ENCODE assay signal across 1 cellular context in the genomic region with DNA sequence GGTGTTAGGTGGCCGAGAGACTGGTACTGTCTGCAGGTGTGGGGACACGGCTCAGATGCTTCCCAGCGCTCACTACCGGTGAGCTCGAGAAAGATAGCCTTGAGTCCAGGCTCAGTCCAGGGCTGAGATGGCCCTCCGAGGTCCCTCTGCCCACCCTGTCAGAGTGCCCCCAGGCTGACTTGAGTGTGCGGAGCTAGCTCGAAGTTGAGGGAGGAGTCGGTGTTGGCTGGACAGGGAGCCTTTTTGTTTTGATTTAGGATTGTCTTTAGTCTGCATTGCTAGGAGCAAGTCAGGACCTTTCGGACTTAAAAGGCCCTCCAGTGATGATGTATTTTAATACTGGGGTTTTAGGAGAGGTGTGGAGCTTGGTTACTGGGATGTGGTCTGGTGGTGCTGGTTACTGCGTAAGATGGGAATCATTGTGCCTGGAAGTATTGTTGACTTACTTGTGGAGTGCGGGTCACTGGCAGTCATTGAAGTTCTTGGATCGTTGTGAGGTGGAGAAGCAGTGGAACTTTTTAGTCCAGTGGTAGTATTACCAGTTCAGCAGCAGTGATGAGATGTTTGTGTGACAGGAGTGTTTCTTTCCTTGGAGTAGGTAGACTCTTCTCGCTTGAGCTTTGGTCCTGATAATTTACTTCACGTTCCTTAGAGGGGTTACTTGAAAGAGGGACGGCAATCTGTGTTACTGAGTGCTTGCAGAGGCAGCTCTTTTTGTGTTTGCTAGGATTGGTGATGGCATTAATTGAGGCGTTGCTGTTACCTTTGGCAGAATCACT.
TF ChIP-seq lines count a peak whose summit lies in the region.

No MANE protein-coding gene starts in this region.

TF ChIP-seq in K562, 482 proteins besides CTCF, POLR2A, EP300 and RAD21 (continued from another document):
- TF ChIP-seq, protein P1, sequence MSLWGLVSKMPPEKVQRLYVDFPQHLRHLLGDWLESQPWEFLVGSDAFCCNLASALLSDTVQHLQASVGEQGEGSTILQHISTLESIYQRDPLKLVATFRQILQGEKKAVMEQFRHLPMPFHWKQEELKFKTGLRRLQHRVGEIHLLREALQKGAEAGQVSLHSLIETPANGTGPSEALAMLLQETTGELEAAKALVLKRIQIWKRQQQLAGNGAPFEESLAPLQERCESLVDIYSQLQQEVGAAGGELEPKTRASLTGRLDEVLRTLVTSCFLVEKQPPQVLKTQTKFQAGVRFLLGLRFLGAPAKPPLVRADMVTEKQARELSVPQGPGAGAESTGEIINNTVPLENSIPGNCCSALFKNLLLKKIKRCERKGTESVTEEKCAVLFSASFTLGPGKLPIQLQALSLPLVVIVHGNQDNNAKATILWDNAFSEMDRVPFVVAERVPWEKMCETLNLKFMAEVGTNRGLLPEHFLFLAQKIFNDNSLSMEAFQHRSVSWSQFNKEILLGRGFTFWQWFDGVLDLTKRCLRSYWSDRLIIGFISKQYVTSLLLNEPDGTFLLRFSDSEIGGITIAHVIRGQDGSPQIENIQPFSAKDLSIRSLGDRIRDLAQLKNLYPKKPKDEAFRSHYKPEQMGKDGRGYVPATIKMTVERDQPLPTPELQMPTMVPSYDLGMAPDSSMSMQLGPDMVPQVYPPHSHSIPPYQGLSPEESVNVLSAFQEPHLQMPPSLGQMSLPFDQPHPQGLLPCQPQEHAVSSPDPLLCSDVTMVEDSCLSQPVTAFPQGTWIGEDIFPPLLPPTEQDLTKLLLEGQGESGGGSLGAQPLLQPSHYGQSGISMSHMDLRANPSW (CRISPR knock-in tag; IDR thresholded peaks at IDR 0.05) = peak; percentile 40; the same call in 1 of the 2 replicates
- no peak for TF ChIP-seq RBM22 (IDR thresholded peaks at IDR 0.05; ENCODE audit: low read depth, low read length, poor library complexity, severe bottlenecking)
- TF ChIP-seq NR2F6 (CRISPR knock-in tag; IDR thresholded peaks at IDR 0.05) = 0 out of 2 replicates have a peak, but pooled peaks have one; percentile 48
- peak; percentile 2 for TF ChIP-seq TAF1 (IDR thresholded peaks at IDR 0.05; ENCODE audit: control insufficient read depth, extremely low read depth, insufficient read depth, low read length, severe bottlenecking)
- TF ChIP-seq SMARCE1 (IDR thresholded peaks at IDR 0.05) = no peak
- TF ChIP-seq, protein P2, sequence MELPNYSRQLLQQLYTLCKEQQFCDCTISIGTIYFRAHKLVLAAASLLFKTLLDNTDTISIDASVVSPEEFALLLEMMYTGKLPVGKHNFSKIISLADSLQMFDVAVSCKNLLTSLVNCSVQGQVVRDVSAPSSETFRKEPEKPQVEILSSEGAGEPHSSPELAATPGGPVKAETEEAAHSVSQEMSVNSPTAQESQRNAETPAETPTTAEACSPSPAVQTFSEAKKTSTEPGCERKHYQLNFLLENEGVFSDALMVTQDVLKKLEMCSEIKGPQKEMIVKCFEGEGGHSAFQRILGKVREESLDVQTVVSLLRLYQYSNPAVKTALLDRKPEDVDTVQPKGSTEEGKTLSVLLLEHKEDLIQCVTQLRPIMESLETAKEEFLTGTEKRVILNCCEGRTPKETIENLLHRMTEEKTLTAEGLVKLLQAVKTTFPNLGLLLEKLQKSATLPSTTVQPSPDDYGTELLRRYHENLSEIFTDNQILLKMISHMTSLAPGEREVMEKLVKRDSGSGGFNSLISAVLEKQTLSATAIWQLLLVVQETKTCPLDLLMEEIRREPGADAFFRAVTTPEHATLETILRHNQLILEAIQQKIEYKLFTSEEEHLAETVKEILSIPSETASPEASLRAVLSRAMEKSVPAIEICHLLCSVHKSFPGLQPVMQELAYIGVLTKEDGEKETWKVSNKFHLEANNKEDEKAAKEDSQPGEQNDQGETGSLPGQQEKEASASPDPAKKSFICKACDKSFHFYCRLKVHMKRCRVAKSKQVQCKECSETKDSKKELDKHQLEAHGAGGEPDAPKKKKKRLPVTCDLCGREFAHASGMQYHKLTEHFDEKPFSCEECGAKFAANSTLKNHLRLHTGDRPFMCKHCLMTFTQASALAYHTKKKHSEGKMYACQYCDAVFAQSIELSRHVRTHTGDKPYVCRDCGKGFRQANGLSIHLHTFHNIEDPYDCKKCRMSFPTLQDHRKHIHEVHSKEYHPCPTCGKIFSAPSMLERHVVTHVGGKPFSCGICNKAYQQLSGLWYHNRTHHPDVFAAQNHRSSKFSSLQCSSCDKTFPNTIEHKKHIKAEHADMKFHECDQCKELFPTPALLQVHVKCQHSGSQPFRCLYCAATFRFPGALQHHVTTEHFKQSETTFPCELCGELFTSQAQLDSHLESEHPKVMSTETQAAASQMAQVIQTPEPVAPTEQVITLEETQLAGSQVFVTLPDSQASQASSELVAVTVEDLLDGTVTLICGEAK (IDR thresholded peaks at IDR 0.05) = 0 out of 2 replicates have a peak, but pooled peaks have one; percentile 31
- TF ChIP-seq, protein P2 (CRISPR knock-in tag; IDR thresholded peaks at IDR 0.05) = no peak
- TF ChIP-seq ZNF263 (CRISPR knock-in tag; IDR thresholded peaks at IDR 0.05; ENCODE audit: borderline replicate concordance) = no peak
- no peak for TF ChIP-seq PTBP1 (IDR thresholded peaks at IDR 0.05; ENCODE audit: low read depth, low read length)
- TF ChIP-seq, protein P3, sequence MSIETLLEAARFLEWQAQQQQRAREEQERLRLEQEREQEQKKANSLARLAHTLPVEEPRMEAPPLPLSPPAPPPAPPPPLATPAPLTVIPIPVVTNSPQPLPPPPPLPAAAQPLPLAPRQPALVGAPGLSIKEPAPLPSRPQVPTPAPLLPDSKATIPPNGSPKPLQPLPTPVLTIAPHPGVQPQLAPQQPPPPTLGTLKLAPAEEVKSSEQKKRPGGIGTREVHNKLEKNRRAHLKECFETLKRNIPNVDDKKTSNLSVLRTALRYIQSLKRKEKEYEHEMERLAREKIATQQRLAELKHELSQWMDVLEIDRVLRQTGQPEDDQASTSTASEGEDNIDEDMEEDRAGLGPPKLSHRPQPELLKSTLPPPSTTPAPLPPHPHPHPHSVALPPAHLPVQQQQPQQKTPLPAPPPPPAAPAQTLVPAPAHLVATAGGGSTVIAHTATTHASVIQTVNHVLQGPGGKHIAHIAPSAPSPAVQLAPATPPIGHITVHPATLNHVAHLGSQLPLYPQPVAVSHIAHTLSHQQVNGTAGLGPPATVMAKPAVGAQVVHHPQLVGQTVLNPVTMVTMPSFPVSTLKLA (conservative IDR thresholded peaks at IDR 0.05) = peak in 1 of 2 experiments; percentile 11; a peak in 1 of 4 replicates
- peak; percentile 24; the same call in 1 of the 2 replicates for TF ChIP-seq MGA (IDR thresholded peaks at IDR 0.05)
- TF ChIP-seq MLX (CRISPR knock-in tag; conservative IDR thresholded peaks at IDR 0.05) = peak; percentile 69 to 82; a peak in 1 of 4 replicates
- TF ChIP-seq TAF7 (tag; IDR thresholded peaks at IDR 0.05) = 0 out of 2 replicates have a peak, but pooled peaks have one; percentile 27
- TF ChIP-seq HDAC2 (IDR thresholded peaks at IDR 0.05) = 0 out of 2 replicates have a peak, but pooled peaks have one; percentile 42
- TF ChIP-seq HDAC1 (IDR thresholded peaks at IDR 0.05) = peak in 1 of 2 experiments; percentile 6; a peak in 2 of 4 replicates
- TF ChIP-seq, protein P4, sequence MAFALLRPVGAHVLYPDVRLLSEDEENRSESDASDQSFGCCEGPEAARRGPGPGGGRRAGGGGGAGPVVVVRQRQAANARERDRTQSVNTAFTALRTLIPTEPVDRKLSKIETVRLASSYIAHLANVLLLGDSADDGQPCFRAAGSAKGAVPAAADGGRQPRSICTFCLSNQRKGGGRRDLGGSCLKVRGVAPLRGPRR (CRISPR knock-in tag; IDR thresholded peaks at IDR 0.05) = 0 out of 2 replicates have a peak, but pooled peaks have one; percentile 29
- peak; percentile 7; the same call in 1 of the 2 replicates for TF ChIP-seq SUPT5H (IDR thresholded peaks at IDR 0.05)
